10 cellular contexts compared by ENCODE assay signal in the genomic region with DNA sequence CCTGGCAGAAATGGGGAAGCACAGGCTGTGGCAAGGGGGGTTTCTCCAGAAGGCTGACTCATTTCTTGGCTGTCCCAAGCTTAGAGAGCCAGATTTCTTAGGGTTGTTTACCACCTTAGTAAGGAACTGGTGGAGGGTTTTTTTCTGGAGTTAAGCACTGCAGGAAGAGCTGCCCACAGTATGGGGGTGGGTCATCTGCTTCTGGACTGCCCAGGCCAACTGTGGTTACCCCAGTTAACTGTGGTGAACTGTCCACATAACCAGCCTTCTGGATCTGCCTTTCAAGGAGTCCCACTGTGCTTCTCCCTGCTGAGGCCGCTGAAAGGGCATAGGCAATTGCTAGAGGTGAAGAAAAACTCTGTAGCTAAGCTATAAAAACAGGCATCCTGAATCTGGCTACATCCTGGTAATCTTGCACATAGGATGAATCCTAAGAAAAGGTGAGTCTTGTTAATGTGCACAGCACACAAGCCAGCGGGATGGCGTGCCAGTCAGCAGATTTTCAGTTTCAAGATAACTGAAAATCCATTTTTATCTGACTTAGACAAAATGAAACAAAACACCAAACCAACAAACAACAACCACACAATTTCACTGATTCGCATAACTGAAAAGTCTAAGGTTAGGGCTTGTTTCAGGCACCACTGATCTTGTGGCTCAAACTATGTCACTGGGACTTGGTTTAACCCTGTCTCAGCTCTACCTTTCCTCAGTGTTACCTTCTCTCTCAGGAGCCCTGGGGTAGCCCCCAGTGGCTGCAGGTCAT. TPM values are rescaled to one million over a fixed set of nuclear protein-coding genes. Genes with fewer than 3 reads are reported as not detected.
A peak's percentile ranks its signal among the peaks of the same experiment; 100 is the strongest.
DNase-seq lines count a peak whose midpoint lies in the region; ATAC-seq, FAIRE-seq and TF ChIP-seq lines count a peak whose summit lies in the region.
"Had no signal": no experiment of that assay in that cellular context is flagged by ENCODE, and none has a peak within 500 bp of the region (broad histone marks: within the 10 kb centered on the region; RNA-seq: fewer than 3 reads in every experiment).

No MANE protein-coding gene starts in this region.

- ATAC-seq in A549 = no peak
- ATAC-seq in GM19328 (IDR thresholded peaks at IDR 0.05; ENCODE audit: unreplicated experiment) = peak; percentile 61
- peak; percentile 70 for ATAC-seq in HG03196 (IDR thresholded peaks at IDR 0.05; ENCODE audit: unreplicated experiment)

- no peak for FAIRE-seq in A549 (lab: Jason Lieb, UNC)
- FAIRE-seq: keratinocyte had no signal

- CTCF ChIA-PET in A549 (lab: Yijun Ruan, JAX) = interaction anchor here (0.8 to 1.5 kb wide), 3 partner anchors 31 to 95 kb away, joined by 3 read pairs; no protein-coding TSS in a partner anchor

- TF ChIP-seq RAD21 in A549 (conservative IDR thresholded peaks at IDR 0.05 in 1 of 2, IDR thresholded peaks at IDR 0.05 in 1 of 2) = no peak

- TF ChIP-seq POLR2A in A549 (IDR thresholded peaks at IDR 0.05; ENCODE audit: low read length) = no peak

- 51% methylated on average over 4 of the region's 4 CpGs for WGBS in A549 (ENCODE audit: missing lambda C conversion rate)

- POLR2A ChIA-PET in A549 (lab: Yijun Ruan, JAX) = no interaction called here

- no peak overlapping the region for H3K4me2 ChIP-seq in A549

- TF ChIP-seq CTCF in A549 (IDR thresholded peaks at IDR 0.05) (no peak), coronary artery (IDR thresholded peaks at IDR 0.05) (no peak)

- intact Hi-C loops in posterior cingulate gyrus (cut with DNase I) = no loop called here

- H3K27ac ChIP-seq in A549 = no peak overlapping the region
- no peak overlapping the region for H3K27ac ChIP-seq in coronary artery
- H3K27ac ChIP-seq: thoracic aorta had no signal

- H3K4me3 ChIP-seq in A549 (no peak overlapping the region), coronary artery (no peak overlapping the region)
- H3K4me3 ChIP-seq: thoracic aorta had no signal

- TF ChIP-seq EP300 in A549 (IDR thresholded peaks at IDR 0.05) = no peak

- H3K4me1 ChIP-seq in A549 = no peaks in the 10 kb centered on the region

- no peak for DNase-seq in A549 (ENCODE audit: low read depth in 1 of 2, low spot score in 1 of 2)
- DNase-seq in activated T-cell treated with anti-CD3 and anti-CD28 coated beads, Interleukin-2, amount 50 U/mL, for 48 hours = peak; percentile 43 to 49
- peak; percentile 21 to 24 for DNase-seq in stimulated activated CD8-positive, alpha-beta memory T cell treated with anti-CD3 and anti-CD28 coated beads, Interleukin-2, amount 100 ng/mL, for 48 hours (ENCODE audit: low read depth in 2 of 2)
- DNase-seq in posterior cingulate gyrus = no peak
- no peak for DNase-seq in NCI-H1105 (lab: John Stamatoyannopoulos, UW)
- DNase-seq in coronary artery (ENCODE audit: low spot score) = no peak

- H3K9me3 ChIP-seq in A549 = peaks cover 9% of the 10 kb centered on the region; the same call in 2 of the 3 replicates
- H3K9me3 ChIP-seq: thoracic aorta had no signal

TF ChIP-seq in A549, 52 proteins besides CTCF, POLR2A, EP300 and RAD21:
- peak; percentile 36 for TF ChIP-seq MAFK (IDR thresholded peaks at IDR 0.05; ENCODE audit: partially characterized antibody)
- TF ChIP-seq RCOR1 (IDR thresholded peaks at IDR 0.05; ENCODE audit: low read depth, low read length) = no peak

RNA-seq across cellular contexts. Expression of a gene that starts 21.6 kb away (rescaled TPM):
- polyA plus RNA-seq in A549 (2011; rRNA removed) (9.1 and 12.3 TPM in 2 replicates), A549 (2017; fragmentation: RNase III; extraction: RNeasy Plus Mini Kit Qiagen cat#74134 plus additional on column Dnase treatment) (4.9 to 5.3 TPM (median 5.0 TPM) in 3 replicates)
- 7.9 and 9.7 TPM in 2 replicates for polyA plus RNA-seq in A549 (2012; cell fraction: cytosol; rRNA removed)
- polyA plus RNA-seq in A549 (2012; cell fraction: nucleus; rRNA removed) = 5.5 and 6.7 TPM in 2 replicates
- polyA minus RNA-seq in A549 (2011; rRNA and poly(A)+ RNA removed) = 17.1 and 21.8 TPM in 2 replicates

Comparison
In these comparisons a context has a peak if more than half of its experiments do, and no peak if none do; other contexts are left out.
1. ATAC-seq: peak in GM19328 (single experiment) and HG03196 (single experiment); none in A549 (0 of 2).
2. DNase-seq: peak in activated T-cell treated with anti-CD3 and anti-CD28 coated beads, Interleukin-2, amount 50 U/mL, for 48 hours (2 of 2) and stimulated activated CD8-positive, alpha-beta memory T cell treated with anti-CD3 and anti-CD28 coated beads, Interleukin-2, amount 100 ng/mL, for 48 hours (2 of 2); none in A549 (0 of 2), posterior cingulate gyrus (0 of 10), NCI-H1105 (single experiment) and coronary artery (single experiment).